Comparison of ENCODE assay signal across 8 cellular contexts in genomic region chr2:121095257-121096080, GRCh38.
DNase-seq lines count a peak whose midpoint lies in the region; ATAC-seq and TF ChIP-seq lines count a peak whose summit lies in the region.

No MANE protein-coding gene starts in this region.

- H2AFZ ChIP-seq in smooth muscle cell (ENCODE audit: low read depth), result no peak overlapping the region

- H3K4me2 ChIP-seq in smooth muscle cell, result no peak overlapping the region

- H3K36me3 ChIP-seq in smooth muscle cell (ENCODE audit: low read depth), result no peaks in the 10 kb centered on the region

- no peak overlapping the region for H3K9ac ChIP-seq in smooth muscle cell (ENCODE audit: low read depth)

- no peak overlapping the region for H3K4me3 Mint-ChIP-seq in activated CD8-positive, alpha-beta T cell treated with anti-CD3 and anti-CD28 coated beads for 36 hours

- H4K20me1 ChIP-seq in smooth muscle cell (ENCODE audit: low read depth), result no peaks in the 10 kb centered on the region

- no peaks in the 10 kb centered on the region for H3K9me3 ChIP-seq in smooth muscle cell (replicated peaks; ENCODE audit: low read depth)

- no peaks in the 10 kb centered on the region for H3K4me1 Mint-ChIP-seq in activated CD8-positive, alpha-beta T cell treated with anti-CD3 and anti-CD28 coated beads for 36 hours (ENCODE audit: low read depth)

- peaks cover 9% of the 10 kb centered on the region for H3K27me3 Mint-ChIP-seq in activated CD8-positive, alpha-beta T cell treated with anti-CD3 and anti-CD28 coated beads for 36 hours

- DNase-seq in DMS 273 treated with DMSO at 0.1 percent for 48 hours (lab: John Stamatoyannopoulos, UW) (peak; percentile 47), NCI-H2029 (lab: John Stamatoyannopoulos, UW) (peak; percentile 69), left cardiac atrium (peak; percentile 71), smooth muscle cell (lab: John Stamatoyannopoulos, UW; ENCODE audit: unreplicated experiment) (no peak), GDM1 (lab: John Stamatoyannopoulos, UW) (no peak)
- peak; percentile 43 for DNase-seq in activated CD8-positive, alpha-beta T cell treated with anti-CD3 and anti-CD28 coated beads for 36 hours
- no peak for DNase-seq in NK-92 treated with Interleukin-12 subunit alpha and Interleukin-12 subunit beta, amount 100 ng/mL, for 24 hours (lab: John Stamatoyannopoulos, UW)

- H3K27ac Mint-ChIP-seq in activated CD8-positive, alpha-beta T cell treated with anti-CD3 and anti-CD28 coated beads for 36 hours, result no peak overlapping the region

- H3K36me3 Mint-ChIP-seq in activated CD8-positive, alpha-beta T cell treated with anti-CD3 and anti-CD28 coated beads for 36 hours (ENCODE audit: low read depth), result no peaks in the 10 kb centered on the region

- H3K27ac ChIP-seq in smooth muscle cell (ENCODE audit: low read depth), result no peak overlapping the region

- POLR2A ChIA-PET in activated CD8-positive, alpha-beta T cell treated with anti-CD3 and anti-CD28 coated beads for 36 hours (lab: Charles Lee), result no interaction called here

- peak; percentile 61 for TF ChIP-seq CTCF in activated CD8-positive, alpha-beta T cell treated with anti-CD3 and anti-CD28 coated beads for 36 hours (IDR thresholded peaks at IDR 0.05)
- TF ChIP-seq CTCF in smooth muscle cell (IDR thresholded peaks at IDR 0.05; ENCODE audit: borderline replicate concordance, insufficient read depth, poor library complexity, severe bottlenecking), result peak; percentile 64

- WGBS in smooth muscle cell (ENCODE audit: low lambda C conversion rate), result 32% methylated on average over 19 of the region's 19 CpGs

- H3K4me3 ChIP-seq in smooth muscle cell, result no peak overlapping the region

- peaks cover 3% of the 10 kb centered on the region for H3K9me3 Mint-ChIP-seq in activated CD8-positive, alpha-beta T cell treated with anti-CD3 and anti-CD28 coated beads for 36 hours

- H3K79me2 ChIP-seq in smooth muscle cell (ENCODE audit: low read depth), result no peaks in the 10 kb centered on the region

- CTCF ChIA-PET in activated CD8-positive, alpha-beta T cell treated with anti-CD3 and anti-CD28 coated beads for 36 hours (lab: Charles Lee), result interaction anchor here (0.6 to 2.2 kb wide), 5 partner anchors 10 to 264 kb away, joined by 4 to 9 read pairs (median 7); no protein-coding TSS in a partner anchor

- intact Hi-C loops in activated CD8-positive, alpha-beta T cell treated with anti-CD3 and anti-CD28 coated beads for 36 hours (cut with micrococcal nuclease), result no loop called here
- intact Hi-C loops in left cardiac atrium (cut with DNase I), result loop anchor here (2.0 to 10.0 kb wide), 3 partner anchors 199 to 261 kb away; no protein-coding TSS in a partner anchor

- no peaks in the 10 kb centered on the region for H3F3A ChIP-seq in smooth muscle cell (ENCODE audit: low read depth)

- ATAC-seq in GM21390 (IDR thresholded peaks at IDR 0.05; ENCODE audit: unreplicated experiment), result peak; percentile 63
- no peak for ATAC-seq in activated CD8-positive, alpha-beta T cell treated with anti-CD3 and anti-CD28 coated beads for 36 hours
- ATAC-seq in left cardiac atrium, result peak; percentile 31 to 67

- H3K4me1 ChIP-seq in smooth muscle cell (ENCODE audit: low read depth), result no peaks in the 10 kb centered on the region

- H3K27me3 ChIP-seq in smooth muscle cell (ENCODE audit: low read depth), result peaks cover 20% of the 10 kb centered on the region

Comparison
In these comparisons a context has a peak if more than half of its experiments do, and no peak if none do; other contexts are left out.
1. DNase-seq: peak in DMS 273 treated with DMSO at 0.1 percent for 48 hours (single experiment), NCI-H2029 (single experiment), activated CD8-positive, alpha-beta T cell treated with anti-CD3 and anti-CD28 coated beads for 36 hours (single experiment) and left cardiac atrium (single experiment); none in smooth muscle cell (single experiment), NK-92 treated with Interleukin-12 subunit alpha and Interleukin-12 subunit beta, amount 100 ng/mL, for 24 hours (single experiment) and GDM1 (single experiment).